In the genomic region with DNA sequence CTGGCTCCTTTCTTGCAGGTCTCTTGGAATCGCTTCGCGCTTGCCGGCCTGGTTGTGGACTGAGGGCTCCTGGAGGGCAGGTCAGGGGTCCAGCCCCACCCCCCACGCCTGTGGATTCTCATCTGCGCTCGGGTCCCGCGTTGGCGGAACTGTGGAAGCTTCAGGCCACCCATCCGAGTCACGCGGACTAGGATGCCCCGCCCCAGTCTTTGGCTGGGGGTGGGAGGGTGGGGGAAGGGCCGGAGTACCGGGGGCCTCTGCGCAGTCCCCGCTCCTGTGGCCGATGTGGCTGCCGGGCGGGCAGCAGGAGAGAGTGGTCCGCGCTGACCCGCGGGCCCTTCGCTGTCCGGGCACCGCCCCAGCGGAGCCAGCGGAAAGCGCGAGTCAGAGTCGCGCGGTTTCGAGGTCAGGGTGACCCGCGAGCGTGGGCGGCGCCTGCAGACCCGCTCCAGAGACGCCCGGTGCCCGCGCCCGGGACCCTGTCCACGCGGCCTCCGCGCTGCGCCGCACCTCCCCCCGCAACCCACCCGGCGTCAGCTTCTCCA, we compare ENCODE assay signal across 9 cellular contexts.
A peak's percentile ranks its signal among the peaks of the same experiment; 100 is the strongest.
DNase-seq lines count a peak whose midpoint lies in the region; ATAC-seq, FAIRE-seq and TF ChIP-seq lines count a peak whose summit lies in the region.
"Had no signal": no experiment of that assay in that cellular context is flagged by ENCODE, and none has a peak within 500 bp of the region (broad histone marks: within the 10 kb centered on the region; RNA-seq: fewer than 3 reads in every experiment).

No MANE protein-coding gene starts in this region.

- CTCF ChIA-PET in T-cell (lab: Charles Lee), result interaction anchor here in 1 of 2 donors (0.6 to 1.5 kb wide), 3 partner anchors 49 to 169 kb away, joined by 3 to 5 read pairs (median 5); no protein-coding TSS in a partner anchor

- DNase-seq in T-cell (peak in 16 of 34 experiments; percentile 19 to 44 (median 28)), kidney epithelial cell (ENCODE audit: low read depth) (no peak), HTR-8/SVneo (ENCODE audit: insufficient read length, low spot score) (no peak), NCI-H526 treated with DMSO at 0.1 percent for 48 hours (lab: John Stamatoyannopoulos, UW) (no peak), HPDE6-E6E7 (ENCODE audit: extremely low spot score) (no peak)
- DNase-seq in central memory CD4-positive, alpha-beta T cell, result peak; percentile 27
- peak; percentile 42 for DNase-seq in stimulated activated CD4-positive, alpha-beta T cell treated with anti-CD3 and anti-CD28 coated beads, Interleukin-1b, Interleukin-23, amount 100 ng/mL, for 48 hours

- H3K9ac ChIP-seq in ES-I3 (ENCODE audit: low read depth, low read length), result peak overlapping the region; percentile 64
- H3K9ac ChIP-seq: KMS-11 had no signal

- H3K36me3 Mint-ChIP-seq in T-cell, result no peaks in the 10 kb centered on the region

- POLR2A ChIA-PET in T-cell (lab: Charles Lee), result interaction anchor here in 1 of 2 donors (0.7 kb wide), 1 partner anchor 37 kb away, joined by 6 read pairs; no protein-coding TSS in a partner anchor

- no peak for TF ChIP-seq CTCF in kidney epithelial cell (IDR thresholded peaks at IDR 0.05; ENCODE audit: insufficient read depth, low read length, poor library complexity, severe bottlenecking)

- H3K27ac Mint-ChIP-seq in T-cell, result peak overlapping the region; percentile 80 to 90

- ATAC-seq in T-cell (replicated peaks in 1 of 4), result peak; percentile 33 to 57 (median 49)

- no peaks in the 10 kb centered on the region for H3K36me3 ChIP-seq in ES-I3 (ENCODE audit: insufficient read depth, low read length)
- H3K36me3 ChIP-seq in kidney epithelial cell (ENCODE audit: control insufficient read depth, insufficient read depth, low read length), result no peaks in the 10 kb centered on the region

- H3K27me3 ChIP-seq in kidney epithelial cell (ENCODE audit: control insufficient read depth, insufficient read depth, low read length), result no peaks in the 10 kb centered on the region

- H3K9me3 ChIP-seq in ES-I3 (ENCODE audit: control insufficient read depth, insufficient read depth, low read length), result no peaks in the 10 kb centered on the region

- H3K9me3 Mint-ChIP-seq in T-cell, result no peaks in the 10 kb centered on the region

- 0 out of 2 replicates have a peak, but pooled peaks cover 7% of the 10 kb centered on the region for H3K4me1 ChIP-seq in ES-I3 (ENCODE audit: insufficient read depth, low read length)

- no peak for FAIRE-seq in HTR-8/SVneo (lab: Jason Lieb, UNC)

- no peaks in the 10 kb centered on the region for H3K27me3 Mint-ChIP-seq in T-cell

- H3K4me1 Mint-ChIP-seq in T-cell, result peaks cover 60 to 72% (median 65%) of the 10 kb centered on the region in 3 donors

- peak overlapping the region; percentile 66 to 75 (median 74) for H3K4me3 Mint-ChIP-seq in T-cell

- H3K4me3 ChIP-seq in kidney epithelial cell (ENCODE audit: low read depth, low read length), result peak overlapping the region; percentile 43

Comparison
In these comparisons a context has a peak if more than half of its experiments do, and no peak if none do; other contexts are left out.
1. DNase-seq: peak in central memory CD4-positive, alpha-beta T cell (single experiment) and stimulated activated CD4-positive, alpha-beta T cell treated with anti-CD3 and anti-CD28 coated beads, Interleukin-1b, Interleukin-23, amount 100 ng/mL, for 48 hours (single experiment); none in kidney epithelial cell (single experiment), HTR-8/SVneo (single experiment), NCI-H526 treated with DMSO at 0.1 percent for 48 hours (single experiment) and HPDE6-E6E7 (single experiment).